Comparison of ENCODE assay signal across 1 cellular context in the genomic region with DNA sequence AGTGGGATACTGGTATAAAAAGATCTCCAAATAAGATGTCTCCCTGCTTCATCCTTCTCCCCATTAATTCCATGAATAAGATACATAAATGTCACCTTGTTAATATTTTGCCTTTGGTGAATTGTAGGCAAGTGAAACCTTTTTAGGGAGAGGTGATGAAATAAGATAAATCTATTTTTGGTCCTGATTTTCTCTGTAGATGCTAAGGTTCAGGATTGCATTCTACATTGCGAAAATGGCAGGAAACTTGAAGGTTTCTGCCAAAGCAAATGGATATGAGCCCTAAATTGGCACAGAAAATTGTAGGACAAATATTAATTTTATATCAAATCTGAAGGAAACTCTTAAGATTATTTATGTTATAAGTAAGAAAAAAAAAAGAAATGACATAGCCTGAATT.
TF ChIP-seq lines count a peak whose summit lies in the region.

No MANE protein-coding gene starts in this region.

TF ChIP-seq in HepG2, 621 proteins besides CTCF, POLR2A, EP300 and RAD21 (continued from another document):
- TF ChIP-seq, protein P1, sequence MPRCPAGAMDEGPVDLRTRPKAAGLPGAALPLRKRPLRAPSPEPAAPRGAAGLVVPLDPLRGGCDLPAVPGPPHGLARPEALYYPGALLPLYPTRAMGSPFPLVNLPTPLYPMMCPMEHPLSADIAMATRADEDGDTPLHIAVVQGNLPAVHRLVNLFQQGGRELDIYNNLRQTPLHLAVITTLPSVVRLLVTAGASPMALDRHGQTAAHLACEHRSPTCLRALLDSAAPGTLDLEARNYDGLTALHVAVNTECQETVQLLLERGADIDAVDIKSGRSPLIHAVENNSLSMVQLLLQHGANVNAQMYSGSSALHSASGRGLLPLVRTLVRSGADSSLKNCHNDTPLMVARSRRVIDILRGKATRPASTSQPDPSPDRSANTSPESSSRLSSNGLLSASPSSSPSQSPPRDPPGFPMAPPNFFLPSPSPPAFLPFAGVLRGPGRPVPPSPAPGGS (CRISPR knock-in tag; IDR thresholded peaks at IDR 0.05): no peak
- TF ChIP-seq, protein P2, sequence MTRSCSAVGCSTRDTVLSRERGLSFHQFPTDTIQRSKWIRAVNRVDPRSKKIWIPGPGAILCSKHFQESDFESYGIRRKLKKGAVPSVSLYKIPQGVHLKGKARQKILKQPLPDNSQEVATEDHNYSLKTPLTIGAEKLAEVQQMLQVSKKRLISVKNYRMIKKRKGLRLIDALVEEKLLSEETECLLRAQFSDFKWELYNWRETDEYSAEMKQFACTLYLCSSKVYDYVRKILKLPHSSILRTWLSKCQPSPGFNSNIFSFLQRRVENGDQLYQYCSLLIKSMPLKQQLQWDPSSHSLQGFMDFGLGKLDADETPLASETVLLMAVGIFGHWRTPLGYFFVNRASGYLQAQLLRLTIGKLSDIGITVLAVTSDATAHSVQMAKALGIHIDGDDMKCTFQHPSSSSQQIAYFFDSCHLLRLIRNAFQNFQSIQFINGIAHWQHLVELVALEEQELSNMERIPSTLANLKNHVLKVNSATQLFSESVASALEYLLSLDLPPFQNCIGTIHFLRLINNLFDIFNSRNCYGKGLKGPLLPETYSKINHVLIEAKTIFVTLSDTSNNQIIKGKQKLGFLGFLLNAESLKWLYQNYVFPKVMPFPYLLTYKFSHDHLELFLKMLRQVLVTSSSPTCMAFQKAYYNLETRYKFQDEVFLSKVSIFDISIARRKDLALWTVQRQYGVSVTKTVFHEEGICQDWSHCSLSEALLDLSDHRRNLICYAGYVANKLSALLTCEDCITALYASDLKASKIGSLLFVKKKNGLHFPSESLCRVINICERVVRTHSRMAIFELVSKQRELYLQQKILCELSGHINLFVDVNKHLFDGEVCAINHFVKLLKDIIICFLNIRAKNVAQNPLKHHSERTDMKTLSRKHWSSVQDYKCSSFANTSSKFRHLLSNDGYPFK (CRISPR knock-in tag; IDR thresholded peaks at IDR 0.05; ENCODE audit: borderline replicate concordance): no peak
- TF ChIP-seq ZNF879 (CRISPR knock-in tag; IDR thresholded peaks at IDR 0.05) (no peak), EZH2 (conservative IDR thresholded peaks at IDR 0.05; ENCODE audit: low read depth, low read length) (no peak), POLR2G (IDR thresholded peaks at IDR 0.05; ENCODE audit: low read depth, low read length) (no peak), GATA4 (IDR thresholded peaks at IDR 0.05; ENCODE audit: borderline replicate concordance, low read depth) (no peak), MZF1 (CRISPR knock-in tag; IDR thresholded peaks at IDR 0.05; ENCODE audit: borderline replicate concordance) (no peak), ZNF878 (CRISPR knock-in tag; IDR thresholded peaks at IDR 0.05) (no peak), ZNF564 (CRISPR knock-in tag; IDR thresholded peaks at IDR 0.05) (no peak), AKAP8 (CRISPR knock-in tag; IDR thresholded peaks at IDR 0.05) (no peak), ZNF17 (CRISPR knock-in tag; IDR thresholded peaks at IDR 0.05) (no peak)
- TF ChIP-seq, protein P3, sequence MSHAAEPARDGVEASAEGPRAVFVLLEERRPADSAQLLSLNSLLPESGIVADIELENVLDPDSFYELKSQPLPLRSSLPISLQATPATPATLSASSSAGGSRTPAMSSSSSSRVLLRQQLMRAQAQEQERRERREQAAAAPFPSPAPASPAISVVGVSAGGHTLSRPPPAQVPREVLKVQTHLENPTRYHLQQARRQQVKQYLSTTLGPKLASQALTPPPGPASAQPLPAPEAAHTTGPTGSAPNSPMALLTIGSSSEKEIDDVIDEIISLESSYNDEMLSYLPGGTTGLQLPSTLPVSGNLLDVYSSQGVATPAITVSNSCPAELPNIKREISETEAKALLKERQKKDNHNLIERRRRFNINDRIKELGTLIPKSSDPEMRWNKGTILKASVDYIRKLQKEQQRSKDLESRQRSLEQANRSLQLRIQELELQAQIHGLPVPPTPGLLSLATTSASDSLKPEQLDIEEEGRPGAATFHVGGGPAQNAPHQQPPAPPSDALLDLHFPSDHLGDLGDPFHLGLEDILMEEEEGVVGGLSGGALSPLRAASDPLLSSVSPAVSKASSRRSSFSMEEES (CRISPR knock-in tag; IDR thresholded peaks at IDR 0.05): no peak
TF ChIP-seq in HepG2: peak in this region for 0.
